Comparison of ENCODE assay signal across 1 cellular context in the genomic region with DNA sequence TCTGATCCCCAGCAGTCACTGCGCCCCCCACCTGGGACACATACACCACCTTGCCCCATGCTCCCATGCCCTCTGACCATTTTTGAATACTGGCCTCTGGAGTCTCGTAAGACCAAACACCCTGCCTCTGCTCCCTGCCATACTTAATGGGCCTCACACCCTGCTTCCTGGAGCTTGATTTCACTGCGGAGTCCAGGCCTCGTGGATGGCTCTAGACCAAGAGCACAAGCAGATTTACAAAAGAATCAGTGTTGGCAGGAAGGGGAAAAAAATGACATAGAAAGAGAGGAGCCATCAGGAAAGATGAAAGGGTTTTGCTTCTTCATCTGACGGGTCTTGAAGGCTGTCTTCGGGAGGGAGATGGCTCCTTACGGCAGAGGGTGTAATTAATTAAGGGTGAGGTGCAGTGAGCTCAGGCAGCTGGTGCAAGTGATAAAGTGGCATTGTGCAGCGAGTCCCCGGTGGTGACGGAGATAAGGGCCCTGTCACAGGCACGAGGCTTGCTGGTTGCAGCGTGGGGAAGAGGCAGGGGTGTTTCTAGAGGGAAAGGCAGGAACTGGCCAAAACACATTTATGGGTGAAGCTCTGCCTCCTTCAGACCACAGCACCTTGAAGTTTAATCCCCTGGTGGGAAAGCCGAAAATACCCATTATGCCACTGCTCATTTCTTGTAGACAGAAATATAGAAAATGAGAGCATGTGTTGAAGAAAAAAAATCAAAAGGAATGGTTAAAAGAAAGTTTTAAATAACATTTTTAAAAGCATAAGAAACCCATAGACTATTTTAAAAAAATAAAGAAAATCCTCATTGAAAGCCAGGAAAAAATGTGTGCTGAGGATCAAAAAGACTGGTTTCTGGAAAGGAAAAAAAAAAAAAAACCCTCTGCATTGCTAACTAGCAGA.
TF ChIP-seq lines count a peak whose summit lies in the region.

No MANE protein-coding gene starts in this region.

TF ChIP-seq in K562, 482 proteins besides CTCF, POLR2A, EP300 and RAD21 (continued from another document and continues in another):
- TF ChIP-seq CHD7 (IDR thresholded peaks at IDR 0.05; ENCODE audit: low read depth, low read length) (no peak), DPF2 (IDR thresholded peaks at IDR 0.05) (peak; percentile 98), ZNF75A (CRISPR knock-in tag; IDR thresholded peaks at IDR 0.05) (no peak), ZBTB2 (IDR thresholded peaks at IDR 0.05) (peak; percentile 87), MTA1 (IDR thresholded peaks at IDR 0.05; ENCODE audit: borderline replicate concordance) (peak; percentile 72; the same call in 1 of the 2 replicates), TBL1XR1 (IDR thresholded peaks at IDR 0.05; ENCODE audit: low read length in 2 of 2) (peak in 1 of 2 experiments; percentile 35; a peak in 2 of 4 replicates), PHF21A (IDR thresholded peaks at IDR 0.05; ENCODE audit: borderline replicate concordance, low read depth) (no peak), HNRNPH1 (optimal IDR thresholded peaks at IDR 0.05; ENCODE audit: low read depth, low read length) (no peak), ZNF592 (IDR thresholded peaks at IDR 0.05) (peak; percentile 68; the same call in 1 of the 2 replicates)
- TF ChIP-seq, protein P1, sequence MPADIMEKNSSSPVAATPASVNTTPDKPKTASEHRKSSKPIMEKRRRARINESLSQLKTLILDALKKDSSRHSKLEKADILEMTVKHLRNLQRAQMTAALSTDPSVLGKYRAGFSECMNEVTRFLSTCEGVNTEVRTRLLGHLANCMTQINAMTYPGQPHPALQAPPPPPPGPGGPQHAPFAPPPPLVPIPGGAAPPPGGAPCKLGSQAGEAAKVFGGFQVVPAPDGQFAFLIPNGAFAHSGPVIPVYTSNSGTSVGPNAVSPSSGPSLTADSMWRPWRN (IDR thresholded peaks at IDR 0.05; ENCODE audit: low read depth) = no peak
- TF ChIP-seq, protein P2, sequence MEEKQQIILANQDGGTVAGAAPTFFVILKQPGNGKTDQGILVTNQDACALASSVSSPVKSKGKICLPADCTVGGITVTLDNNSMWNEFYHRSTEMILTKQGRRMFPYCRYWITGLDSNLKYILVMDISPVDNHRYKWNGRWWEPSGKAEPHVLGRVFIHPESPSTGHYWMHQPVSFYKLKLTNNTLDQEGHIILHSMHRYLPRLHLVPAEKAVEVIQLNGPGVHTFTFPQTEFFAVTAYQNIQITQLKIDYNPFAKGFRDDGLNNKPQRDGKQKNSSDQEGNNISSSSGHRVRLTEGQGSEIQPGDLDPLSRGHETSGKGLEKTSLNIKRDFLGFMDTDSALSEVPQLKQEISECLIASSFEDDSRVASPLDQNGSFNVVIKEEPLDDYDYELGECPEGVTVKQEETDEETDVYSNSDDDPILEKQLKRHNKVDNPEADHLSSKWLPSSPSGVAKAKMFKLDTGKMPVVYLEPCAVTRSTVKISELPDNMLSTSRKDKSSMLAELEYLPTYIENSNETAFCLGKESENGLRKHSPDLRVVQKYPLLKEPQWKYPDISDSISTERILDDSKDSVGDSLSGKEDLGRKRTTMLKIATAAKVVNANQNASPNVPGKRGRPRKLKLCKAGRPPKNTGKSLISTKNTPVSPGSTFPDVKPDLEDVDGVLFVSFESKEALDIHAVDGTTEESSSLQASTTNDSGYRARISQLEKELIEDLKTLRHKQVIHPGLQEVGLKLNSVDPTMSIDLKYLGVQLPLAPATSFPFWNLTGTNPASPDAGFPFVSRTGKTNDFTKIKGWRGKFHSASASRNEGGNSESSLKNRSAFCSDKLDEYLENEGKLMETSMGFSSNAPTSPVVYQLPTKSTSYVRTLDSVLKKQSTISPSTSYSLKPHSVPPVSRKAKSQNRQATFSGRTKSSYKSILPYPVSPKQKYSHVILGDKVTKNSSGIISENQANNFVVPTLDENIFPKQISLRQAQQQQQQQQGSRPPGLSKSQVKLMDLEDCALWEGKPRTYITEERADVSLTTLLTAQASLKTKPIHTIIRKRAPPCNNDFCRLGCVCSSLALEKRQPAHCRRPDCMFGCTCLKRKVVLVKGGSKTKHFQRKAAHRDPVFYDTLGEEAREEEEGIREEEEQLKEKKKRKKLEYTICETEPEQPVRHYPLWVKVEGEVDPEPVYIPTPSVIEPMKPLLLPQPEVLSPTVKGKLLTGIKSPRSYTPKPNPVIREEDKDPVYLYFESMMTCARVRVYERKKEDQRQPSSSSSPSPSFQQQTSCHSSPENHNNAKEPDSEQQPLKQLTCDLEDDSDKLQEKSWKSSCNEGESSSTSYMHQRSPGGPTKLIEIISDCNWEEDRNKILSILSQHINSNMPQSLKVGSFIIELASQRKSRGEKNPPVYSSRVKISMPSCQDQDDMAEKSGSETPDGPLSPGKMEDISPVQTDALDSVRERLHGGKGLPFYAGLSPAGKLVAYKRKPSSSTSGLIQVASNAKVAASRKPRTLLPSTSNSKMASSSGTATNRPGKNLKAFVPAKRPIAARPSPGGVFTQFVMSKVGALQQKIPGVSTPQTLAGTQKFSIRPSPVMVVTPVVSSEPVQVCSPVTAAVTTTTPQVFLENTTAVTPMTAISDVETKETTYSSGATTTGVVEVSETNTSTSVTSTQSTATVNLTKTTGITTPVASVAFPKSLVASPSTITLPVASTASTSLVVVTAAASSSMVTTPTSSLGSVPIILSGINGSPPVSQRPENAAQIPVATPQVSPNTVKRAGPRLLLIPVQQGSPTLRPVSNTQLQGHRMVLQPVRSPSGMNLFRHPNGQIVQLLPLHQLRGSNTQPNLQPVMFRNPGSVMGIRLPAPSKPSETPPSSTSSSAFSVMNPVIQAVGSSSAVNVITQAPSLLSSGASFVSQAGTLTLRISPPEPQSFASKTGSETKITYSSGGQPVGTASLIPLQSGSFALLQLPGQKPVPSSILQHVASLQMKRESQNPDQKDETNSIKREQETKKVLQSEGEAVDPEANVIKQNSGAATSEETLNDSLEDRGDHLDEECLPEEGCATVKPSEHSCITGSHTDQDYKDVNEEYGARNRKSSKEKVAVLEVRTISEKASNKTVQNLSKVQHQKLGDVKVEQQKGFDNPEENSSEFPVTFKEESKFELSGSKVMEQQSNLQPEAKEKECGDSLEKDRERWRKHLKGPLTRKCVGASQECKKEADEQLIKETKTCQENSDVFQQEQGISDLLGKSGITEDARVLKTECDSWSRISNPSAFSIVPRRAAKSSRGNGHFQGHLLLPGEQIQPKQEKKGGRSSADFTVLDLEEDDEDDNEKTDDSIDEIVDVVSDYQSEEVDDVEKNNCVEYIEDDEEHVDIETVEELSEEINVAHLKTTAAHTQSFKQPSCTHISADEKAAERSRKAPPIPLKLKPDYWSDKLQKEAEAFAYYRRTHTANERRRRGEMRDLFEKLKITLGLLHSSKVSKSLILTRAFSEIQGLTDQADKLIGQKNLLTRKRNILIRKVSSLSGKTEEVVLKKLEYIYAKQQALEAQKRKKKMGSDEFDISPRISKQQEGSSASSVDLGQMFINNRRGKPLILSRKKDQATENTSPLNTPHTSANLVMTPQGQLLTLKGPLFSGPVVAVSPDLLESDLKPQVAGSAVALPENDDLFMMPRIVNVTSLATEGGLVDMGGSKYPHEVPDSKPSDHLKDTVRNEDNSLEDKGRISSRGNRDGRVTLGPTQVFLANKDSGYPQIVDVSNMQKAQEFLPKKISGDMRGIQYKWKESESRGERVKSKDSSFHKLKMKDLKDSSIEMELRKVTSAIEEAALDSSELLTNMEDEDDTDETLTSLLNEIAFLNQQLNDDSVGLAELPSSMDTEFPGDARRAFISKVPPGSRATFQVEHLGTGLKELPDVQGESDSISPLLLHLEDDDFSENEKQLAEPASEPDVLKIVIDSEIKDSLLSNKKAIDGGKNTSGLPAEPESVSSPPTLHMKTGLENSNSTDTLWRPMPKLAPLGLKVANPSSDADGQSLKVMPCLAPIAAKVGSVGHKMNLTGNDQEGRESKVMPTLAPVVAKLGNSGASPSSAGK (IDR thresholded peaks at IDR 0.05) = peak; percentile 95
